9 cellular contexts compared by ENCODE assay signal in genomic region chr1:3695326-3696217, GRCh38. TPM values are rescaled to one million over a fixed set of nuclear protein-coding genes. Genes with fewer than 3 reads are reported as not detected.
DNase-seq lines count a peak whose midpoint lies in the region; ATAC-seq and TF ChIP-seq lines count a peak whose summit lies in the region.
"Had no signal": no experiment of that assay in that cellular context is flagged by ENCODE, and none has a peak within 500 bp of the region (broad histone marks: within the 10 kb centered on the region; RNA-seq: fewer than 3 reads in every experiment).

No MANE protein-coding gene starts in this region.

- H2AFZ ChIP-seq in OCI-LY7 (ENCODE audit: low read length): no peak overlapping the region

- CTCF ChIA-PET in OCI-LY7 (lab: Charles Lee; ENCODE audit: unreplicated experiment): no interaction called here

- no peak overlapping the region for H3K27ac ChIP-seq in OCI-LY7 (ENCODE audit: low read depth, low read length, poor library complexity, severe bottlenecking)
- H3K27ac ChIP-seq in right atrium auricular region: no peak overlapping the region

- no peaks in the 10 kb centered on the region for H3K36me3 ChIP-seq in OCI-LY7 (ENCODE audit: insufficient read depth, low read length)
- no peaks in the 10 kb centered on the region for H3K36me3 ChIP-seq in right atrium auricular region
- no peaks in the 10 kb centered on the region for H3K36me3 ChIP-seq in skeletal muscle satellite cell (ENCODE audit: insufficient read depth, low read length)

- intact Hi-C loops in OCI-LY7 (cut with micrococcal nuclease; ENCODE audit: unreplicated experiment): loop anchor here (2.0 kb wide), 1 partner anchor 29 kb away; no protein-coding TSS in a partner anchor

- H3K4me3 ChIP-seq in OCI-LY7 (ENCODE audit: low read depth, low read length, poor library complexity, severe bottlenecking): no peak overlapping the region
- H3K4me3 ChIP-seq in right atrium auricular region: no peak overlapping the region
- peak overlapping the region; percentile 62 for H3K4me3 ChIP-seq in skeletal muscle satellite cell (ENCODE audit: low read length)

- no peaks in the 10 kb centered on the region for H4K20me1 ChIP-seq in OCI-LY7 (ENCODE audit: insufficient read depth, low read length)

- POLR2A ChIA-PET in OCI-LY7 (lab: Charles Lee): interaction anchor here (0.6 kb wide), 1 partner anchor 24 kb away, joined by 3 read pairs; no protein-coding TSS in a partner anchor

- no peak overlapping the region for H3K9ac ChIP-seq in skeletal muscle satellite cell (ENCODE audit: low read depth, low read length)

- no peaks in the 10 kb centered on the region for H3K9me3 ChIP-seq in OCI-LY7 (ENCODE audit: low read length)
- H3K9me3 ChIP-seq in right atrium auricular region: no peaks in the 10 kb centered on the region
- no peaks in the 10 kb centered on the region for H3K9me3 ChIP-seq in skeletal muscle satellite cell (replicated peaks; ENCODE audit: low read length)

- BruUV-seq in OCI-LY7 (replicated peaks; lab: Mats Ljungman, UMichigan): no TSS peak

- no peaks in the 10 kb centered on the region for H3K79me2 ChIP-seq in OCI-LY7 (ENCODE audit: insufficient read depth, low read depth, low read length)

- TF ChIP-seq CTCF in OCI-LY7 (conservative IDR thresholded peaks at IDR 0.05; ENCODE audit: low read length) (peak; percentile 79), right atrium auricular region (IDR thresholded peaks at IDR 0.05) (peak; percentile 73 to 89)

- H3K4me2 ChIP-seq in OCI-LY7 (ENCODE audit: low read length) (no peak overlapping the region), skeletal muscle satellite cell (ENCODE audit: low read length) (peak overlapping the region; percentile 81)

- H3K9me2 ChIP-seq in OCI-LY7 (ENCODE audit: insufficient read depth, low read length): no peaks in the 10 kb centered on the region

- DNase-seq in NCI-H748 (lab: John Stamatoyannopoulos, UW; ENCODE audit: unreplicated experiment): peak; percentile 15
- DNase-seq in NCI-H748 treated with DMSO at 0.1 percent for 48 hours (lab: John Stamatoyannopoulos, UW): no peak
- peak; percentile 30 for DNase-seq in OCI-LY7 (ENCODE audit: low spot score)
- DNase-seq in amygdala (lab: John Stamatoyannopoulos, UW): peak in 36 of 56 donors; percentile 6 to 69 (median 34)
- DNase-seq in right atrium auricular region (ENCODE audit: low spot score): no peak
- DNase-seq in RKO (ENCODE audit: low spot score): no peak

- ATAC-seq in HG02763 (IDR thresholded peaks at IDR 0.05; ENCODE audit: unreplicated experiment): no peak

- H3K4me1 ChIP-seq in OCI-LY7 (ENCODE audit: insufficient read depth, low read length, poor library complexity, severe bottlenecking) (no peaks in the 10 kb centered on the region), right atrium auricular region (peaks cover 0 to 9% of the 10 kb centered on the region in 2 donors), skeletal muscle satellite cell (ENCODE audit: control insufficient read depth, insufficient read depth, low read length) (no peaks in the 10 kb centered on the region)

- H3K27me3 ChIP-seq in right atrium auricular region (no peaks in the 10 kb centered on the region), skeletal muscle satellite cell (ENCODE audit: control insufficient read depth, insufficient read depth, low read length) (peaks cover 22% of the 10 kb centered on the region)

RNA-seq across cellular contexts. Expression of gene TP73, which starts 43.3 kb away (rescaled TPM):
- total RNA-seq in OCI-LY7 (2014; rRNA removed; shearing (Covaris generic)): 0.05 TPM in 1 of 2 replicates, not detected in the other
- total RNA-seq in OCI-LY7 (2022) (0.37 and 0.48 TPM in 2 replicates), right atrium auricular region (under 1 TPM in 1 of 2 donors, not detected in 1; 0.16 TPM)
- total RNA-seq in skeletal muscle satellite cell (2012; rRNA removed): 0.22 and 0.25 TPM in 2 replicates

RNA-seq across cellular contexts. Expression of gene WRAP73, which starts 45.7 kb away (rescaled TPM):
- 28.1 and 40.0 TPM in 2 replicates for total RNA-seq in OCI-LY7 (2014; rRNA removed; shearing (Covaris generic))
- total RNA-seq in OCI-LY7 (2022) (32.9 and 34.7 TPM in 2 replicates), right atrium auricular region (10 to 100 TPM in 1 of 2 donors, 1 to 10 TPM in 1; 6.8 to 11.4 TPM)
- total RNA-seq in skeletal muscle satellite cell (2012; rRNA removed): 7.6 and 14.2 TPM in 2 replicates

RNA-seq across cellular contexts. Expression of gene CCDC27, which starts 56.7 kb away (rescaled TPM):
- not detected in 2 replicates for total RNA-seq in OCI-LY7 (2014; rRNA removed; shearing (Covaris generic))
- total RNA-seq in OCI-LY7 (2022): not detected in 2 replicates
- total RNA-seq in right atrium auricular region: not detected
- under 0.01 TPM in 1 of 2 replicates, not detected in the other for total RNA-seq in skeletal muscle satellite cell (2012; rRNA removed)
- total RNA-seq: subcutaneous adipose tissue had no signal

Comparison
In these comparisons a context has a peak if more than half of its experiments do, and no peak if none do; other contexts are left out.
1. DNase-seq: peak in NCI-H748 (single experiment), OCI-LY7 (single experiment) and amygdala (36 of 56); none in NCI-H748 treated with DMSO at 0.1 percent for 48 hours (single experiment), right atrium auricular region (single experiment) and RKO (single experiment).